ENCODE assay signal across 17 cellular contexts in genomic region chr19:6890938-6891337, GRCh38. TPM values are rescaled to one million over a fixed set of nuclear protein-coding genes. Genes with fewer than 3 reads are reported as not detected.
A peak's percentile ranks its signal among the peaks of the same experiment; 100 is the strongest.
DNase-seq lines count a peak whose midpoint lies in the region; ATAC-seq lines count a peak whose summit lies in the region.
"Had no signal": no experiment of that assay in that cellular context is flagged by ENCODE, and none has a peak within 500 bp of the region (broad histone marks: within the 10 kb centered on the region; RNA-seq: fewer than 3 reads in every experiment).

No MANE protein-coding gene starts in this region.

- DNase-seq in T-cell = peak in 33 of 34 experiments; percentile 14 to 72 (median 46)
- DNase-seq in activated T-cell treated with anti-CD3 and anti-CD28 coated beads for 4 hours = peak; percentile 11
- peak in 1 of 2 donors; percentile 16 for DNase-seq in central memory CD8-positive, alpha-beta T cell (ENCODE audit: low spot score in 2 of 2)
- peak; percentile 10 to 38 (median 38) for DNase-seq in stimulated activated CD4-positive, alpha-beta T cell treated with anti-CD3 and anti-CD28 coated beads, TNF-alpha, amount 100 ng/mL, for 48 hours (ENCODE audit: low read depth in 3 of 3)
- DNase-seq in H7 = no peak
- DNase-seq: body of pancreas, C1 segment of cervical spinal cord, NCI-H2227 treated with DMSO at 0.1 percent for 48 hours, SK-N-SH had no signal

- H3K4me3 Mint-ChIP-seq in T-cell = peak overlapping the region; percentile 19 to 78 (median 53)
- peak overlapping the region; percentile 21 for H3K4me3 Mint-ChIP-seq in central memory CD8-positive, alpha-beta T cell

- H3K27ac Mint-ChIP-seq in T-cell = peak overlapping the region; percentile 94
- H3K27ac Mint-ChIP-seq in central memory CD8-positive, alpha-beta T cell (ENCODE audit: low read depth) = peak overlapping the region; percentile 15
- H3K27ac Mint-ChIP-seq: progenitor cell of endocrine pancreas had no signal

- peaks cover 21% of the 10 kb centered on the region for H3K36me3 Mint-ChIP-seq in T-cell
- H3K36me3 Mint-ChIP-seq in central memory CD8-positive, alpha-beta T cell (ENCODE audit: insufficient read depth) = peaks cover 8% of the 10 kb centered on the region

- H3K4me3 ChIP-seq in H7 (ENCODE audit: insufficient read depth, low read depth, low read length) = no peak overlapping the region
- H3K4me3 ChIP-seq: body of pancreas, tibial nerve had no signal

- CTCF ChIA-PET in T-cell (lab: Charles Lee) = interaction anchor here in 1 of 2 donors (0.6 to 1.6 kb wide), 4 partner anchors 27 to 921 kb away, joined by 3 to 9 read pairs (median 5); no protein-coding TSS in a partner anchor

- peak; percentile 9 to 35 (median 18) for ATAC-seq in T-cell (replicated peaks in 1 of 4)
- ATAC-seq in central memory CD8-positive, alpha-beta T cell (replicated peaks; ENCODE audit: extremely low read depth, poor library complexity, severe bottlenecking) = peak; percentile 44
- ATAC-seq in GM18519 (IDR thresholded peaks at IDR 0.05; ENCODE audit: low FRiP score, unreplicated experiment) = no peak
- no peak for ATAC-seq in GM18867 (IDR thresholded peaks at IDR 0.05; ENCODE audit: unreplicated experiment)
- ATAC-seq in HG02840 (IDR thresholded peaks at IDR 0.05; ENCODE audit: low FRiP score, unreplicated experiment) = no peak
- ATAC-seq: body of pancreas, HCT116 had no signal

- no peaks in the 10 kb centered on the region for H3K36me3 ChIP-seq in H7 (replicated peaks; ENCODE audit: control insufficient read depth, insufficient read depth, low read length)
- H3K36me3 ChIP-seq: tibial nerve had no signal

- POLR2A ChIA-PET in T-cell (lab: Charles Lee) = no interaction called here

- H3K27me3 ChIP-seq in H7 (ENCODE audit: control insufficient read depth, insufficient read depth, low read length) = no peaks in the 10 kb centered on the region
- H3K27me3 ChIP-seq: body of pancreas, tibial nerve had no signal

- H3K27me3 Mint-ChIP-seq in T-cell = no peaks in the 10 kb centered on the region
- H3K27me3 Mint-ChIP-seq in central memory CD8-positive, alpha-beta T cell = no peaks in the 10 kb centered on the region
- H3K27me3 Mint-ChIP-seq: progenitor cell of endocrine pancreas had no signal

- H3K9me3 Mint-ChIP-seq in T-cell = peaks cover 19 to 28% (median 25%) of the 10 kb centered on the region in 3 donors
- peaks cover 18% of the 10 kb centered on the region for H3K9me3 Mint-ChIP-seq in central memory CD8-positive, alpha-beta T cell

- H3K4me1 Mint-ChIP-seq in T-cell = peaks cover 81 to 89% (median 83%) of the 10 kb centered on the region in 3 donors
- peaks cover 48% of the 10 kb centered on the region for H3K4me1 Mint-ChIP-seq in central memory CD8-positive, alpha-beta T cell

RNA-seq across cellular contexts. Expression of gene ADGRE1, which starts 3.6 kb away (rescaled TPM):
- 1 to 10 TPM; 3.4 to 9.7 (median 3.7) TPM for total RNA-seq in T-cell
- not detected in 2 replicates for total RNA-seq in H7 (2014; rRNA removed; shearing (Covaris generic))
- total RNA-seq: HT-29, kidney epithelial cell, progenitor cell of endocrine pancreas had no signal

Comparison
In these comparisons a context has a peak if more than half of its experiments do, and no peak if none do; other contexts are left out.
1. ATAC-seq: peak in T-cell (4 of 4) and central memory CD8-positive, alpha-beta T cell (single experiment); none in GM18519 (single experiment), GM18867 (single experiment) and HG02840 (single experiment).